Comparison of ENCODE assay signal across 8 cellular contexts in genomic region chr20:354298-354977, GRCh38.
A peak's percentile ranks its signal among the peaks of the same experiment; 100 is the strongest.
DNase-seq lines count a peak whose midpoint lies in the region; ATAC-seq lines count a peak whose summit lies in the region.

No MANE protein-coding gene starts in this region.

- in situ Hi-C loops in ACHN (cut with HindIII; ENCODE audit: low pct_ligation_motif_present, low pct_unique_long_range_greater_than_20kb, low sequenced_read_pairs) = no loop called here

- ATAC-seq in GM18867 (IDR thresholded peaks at IDR 0.05; ENCODE audit: unreplicated experiment) = peak; percentile 90
- peak; percentile 89 for ATAC-seq in HG03103 (IDR thresholded peaks at IDR 0.05; ENCODE audit: low read depth, unreplicated experiment)

- peak; percentile 78 for DNase-seq in ACHN
- peak; percentile 88 for DNase-seq in NCI-H345 (lab: John Stamatoyannopoulos, UW)
- DNase-seq in activated CD4-positive, CD25-positive, alpha-beta regulatory T cell (lab: John Stamatoyannopoulos, UW) = peak; percentile 53 to 62 (median 59)
- peak; percentile 76 for DNase-seq in central memory CD4-positive, alpha-beta T cell
- DNase-seq in left kidney (ENCODE audit: low read depth, low spot score) = peak; percentile 92
- peak; percentile 67 to 69 for DNase-seq in stimulated activated CD4-positive, alpha-beta T cell treated with anti-CD3 and anti-CD28 coated beads, Interleukin-4, amount 100 ng/mL, for 48 hours (ENCODE audit: low read depth in 2 of 2)

Comparison
In these comparisons a context has a peak if more than half of its experiments do, and no peak if none do; other contexts are left out.
1. Peak in every context shown above with its lines: DNase-seq and ATAC-seq.